In the genomic region with DNA sequence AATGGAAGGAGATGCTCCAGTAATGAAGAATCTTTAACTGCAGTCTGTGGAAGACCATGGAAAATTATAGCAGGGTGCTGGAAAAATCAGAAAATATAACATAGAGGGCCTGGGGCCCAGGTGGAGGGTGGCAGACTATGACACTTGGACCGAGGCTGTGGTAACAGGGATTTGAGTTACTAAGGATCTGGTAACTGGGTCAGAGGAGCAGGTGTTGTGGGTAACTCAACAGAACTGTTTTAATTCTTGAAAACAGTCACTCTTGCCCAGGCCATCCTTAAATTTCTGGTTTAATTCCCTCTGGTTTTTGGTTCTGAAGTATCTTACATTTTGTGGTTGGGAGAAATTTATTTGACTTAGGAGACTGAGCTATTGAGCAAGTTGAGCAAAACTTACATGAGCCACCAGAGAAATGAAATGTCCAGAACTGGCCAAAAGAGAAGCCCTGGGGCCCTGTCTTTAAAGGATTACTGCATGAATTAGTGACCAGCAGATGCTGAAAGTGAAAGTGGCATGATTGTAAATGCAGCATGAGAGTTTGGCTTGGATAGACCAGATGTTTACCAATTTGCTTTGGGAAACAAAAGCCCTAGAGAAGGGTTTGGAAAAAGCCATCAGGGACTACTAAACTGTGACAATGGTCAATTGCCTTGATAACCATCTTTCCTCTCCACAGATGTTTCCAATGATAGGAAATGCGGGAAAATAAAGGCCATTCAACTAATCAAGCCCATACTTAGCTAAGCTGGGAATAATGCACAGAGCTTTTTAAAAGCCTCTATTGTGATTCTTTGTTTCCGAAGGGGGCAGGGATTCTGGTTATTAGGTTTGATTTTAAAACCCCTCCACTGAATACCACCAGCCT, we compare ENCODE assay signal across 11 cellular contexts.
DNase-seq lines count a peak whose midpoint lies in the region; ATAC-seq and TF ChIP-seq lines count a peak whose summit lies in the region.
"Had no signal": no experiment of that assay in that cellular context is flagged by ENCODE, and none has a peak within 500 bp of the region (broad histone marks: within the 10 kb centered on the region; RNA-seq: fewer than 3 reads in every experiment).

No MANE protein-coding gene starts in this region.

- H3K4me1 ChIP-seq in right lobe of liver (peaks cover 0 to 75% (median 23%) of the 10 kb centered on the region in 4 donors), transverse colon (peaks cover 0 to 20% (median 5%) of the 10 kb centered on the region in 4 donors)

- DNase-seq in NCI-H2029 (lab: John Stamatoyannopoulos, UW) (peak; percentile 58), NCI-H2029 treated with DMSO at 0.1 percent for 48 hours (lab: John Stamatoyannopoulos, UW) (no peak), choroid plexus epithelial cell (ENCODE audit: low read depth) (peak; percentile 58), right lobe of liver (no peak), transverse colon (no peak), DMS79 (lab: John Stamatoyannopoulos, UW) (no peak), NCI-H2227 (lab: John Stamatoyannopoulos, UW; ENCODE audit: unreplicated experiment) (no peak)
- DNase-seq: activated CD4-positive, alpha-beta T cell treated with anti-CD3 and anti-CD28 coated beads for 4 hours; hippocampal formation; NCI-H1048 had no signal

- intact Hi-C loops in right lobe of liver (cut with DNase I) (no loop called here), transverse colon (cut with DNase I; ENCODE audit: low total_unique reads) (no loop called here)

- H3K27me3 ChIP-seq in right lobe of liver (no peaks in the 10 kb centered on the region), transverse colon (no peaks in the 10 kb centered on the region)

- ATAC-seq in right lobe of liver (peak; percentile 64 to 75 (median 69)), HG02973 (IDR thresholded peaks at IDR 0.05; ENCODE audit: unreplicated experiment) (no peak)

- H3K27ac ChIP-seq in right lobe of liver: peak overlapping the region; percentile 49 to 81 (median 57)
- peak overlapping the region in 3 of 4 donors; percentile 5 to 42 (median 25) for H3K27ac ChIP-seq in transverse colon

- TF ChIP-seq POLR2A in right lobe of liver (IDR thresholded peaks at IDR 0.05): no peak
- no peak for TF ChIP-seq POLR2A in transverse colon (IDR thresholded peaks at IDR 0.05)

- H3K9me3 ChIP-seq in right lobe of liver (no peaks in the 10 kb centered on the region), transverse colon (no peaks in the 10 kb centered on the region)

- no peak for TF ChIP-seq EP300 in transverse colon (IDR thresholded peaks at IDR 0.05; ENCODE audit: low read depth)

- H3K36me3 ChIP-seq in right lobe of liver (no peaks in the 10 kb centered on the region), transverse colon (no peaks in the 10 kb centered on the region)

- TF ChIP-seq CTCF in choroid plexus epithelial cell (conservative IDR thresholded peaks at IDR 0.05; ENCODE audit: low read depth, low read length) (no peak), right lobe of liver (IDR thresholded peaks at IDR 0.05) (no peak), transverse colon (IDR thresholded peaks at IDR 0.05) (no peak)

- H3K4me3 ChIP-seq in choroid plexus epithelial cell (ENCODE audit: low read depth, low read length) (no peak overlapping the region), right lobe of liver (no peak overlapping the region), transverse colon (no peak overlapping the region)

- 90% methylated on average over 3 of the region's 3 CpGs for WGBS in right lobe of liver (ENCODE audit: insufficient coverage, low coverage, low lambda C conversion rate, missing lambda C conversion rate)
- 79 to 84% methylated on average over 3 of the region's 3 CpGs for WGBS in transverse colon (ENCODE audit: low coverage in 1 of 2), 2 donors

- in situ Hi-C loops in transverse colon (cut with MboI; ENCODE audit: low pct_ligation_motif_present in 1 of 4, low pct_unique_long_range_greater_than_20kb in 1 of 4, low sequenced_read_pairs in 3 of 4): no loop called here

Comparison
In these comparisons a context has a peak if more than half of its experiments do, and no peak if none do; other contexts are left out.
1. DNase-seq: peak in NCI-H2029 (single experiment) and choroid plexus epithelial cell (single experiment); none in NCI-H2029 treated with DMSO at 0.1 percent for 48 hours (single experiment), right lobe of liver (0 of 3), transverse colon (single experiment), DMS79 (single experiment) and NCI-H2227 (single experiment).